11 cellular contexts compared by ENCODE assay signal in the genomic region with DNA sequence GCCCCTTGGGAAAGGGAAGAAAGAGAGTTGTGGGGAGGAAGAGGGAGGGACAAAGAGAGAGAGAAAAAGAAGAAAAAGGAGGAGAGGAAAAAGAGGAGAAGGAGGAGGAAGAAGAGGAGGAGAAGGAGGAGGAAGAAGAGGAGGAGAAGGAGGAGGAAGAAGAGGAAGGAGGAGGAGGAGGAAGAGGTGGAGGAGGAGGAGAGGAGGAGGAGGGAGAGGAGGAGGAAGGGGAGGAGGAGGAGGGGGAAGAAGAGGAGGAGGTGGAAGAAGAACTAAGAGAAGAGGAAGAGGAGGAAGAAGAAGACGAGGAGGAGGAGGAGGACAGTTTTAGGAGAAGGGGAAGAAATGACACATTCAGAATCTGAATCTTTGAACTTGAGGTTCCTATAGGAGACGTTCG. TPM values are rescaled to one million over a fixed set of nuclear protein-coding genes. Genes with fewer than 3 reads are reported as not detected.
"Had no signal": no experiment of that assay in that cellular context is flagged by ENCODE, and none has a peak within 500 bp of the region (broad histone marks: within the 10 kb centered on the region; RNA-seq: fewer than 3 reads in every experiment).

No MANE protein-coding gene starts in this region.

- H3K27ac ChIP-seq: HL-60 had no signal

- H3K4me2 ChIP-seq: GM23338 had no signal

- H2AFZ ChIP-seq: GM23338 had no signal

- ATAC-seq: GM23338, HepG2 had no signal

- DNase-seq: H9, HCEC 1CT, HFFc6, KG1 had no signal

- FAIRE-seq: H1, H54, HepG2 had no signal

- H3K4me3 ChIP-seq: GM23338 had no signal

RNA-seq across cellular contexts. Expression of a gene that starts 7.4 kb away (rescaled TPM):
- total RNA-seq: GM23338, H1, HepG2, HFFc6, HT1080 had no signal
- polyA plus RNA-seq: IgD-negative memory B cell had no signal

RNA-seq across cellular contexts. Expression of a gene that starts 36.4 kb away (rescaled TPM):
- total RNA-seq: GM23338, H1, H9, HepG2, HFFc6, HT1080 had no signal
- polyA plus RNA-seq: GM23338, H1, HepG2, IgD-negative memory B cell had no signal
